ENCODE assay signal across 8 cellular contexts in genomic region chr11:72430743-72431570, GRCh38. TPM values are rescaled to one million over a fixed set of nuclear protein-coding genes. Genes with fewer than 3 reads are reported as not detected.
A peak's percentile ranks its signal among the peaks of the same experiment; 100 is the strongest.
DNase-seq lines count a peak whose midpoint lies in the region; ATAC-seq and TF ChIP-seq lines count a peak whose summit lies in the region.

No MANE protein-coding gene starts in this region.

- H3K36me3 ChIP-seq in WERI-Rb-1 (peaks cover 26% of the 10 kb centered on the region), mesendoderm (ENCODE audit: control insufficient read depth, insufficient read depth, low read length) (peaks cover 4% of the 10 kb centered on the region), tibial nerve (peaks cover 0 to 44% (median 10%) of the 10 kb centered on the region in 3 donors)

- H3K4me3 ChIP-seq in WERI-Rb-1 (ENCODE audit: low read depth, low read length) (no peak overlapping the region), mesendoderm (ENCODE audit: low read length) (no peak overlapping the region), tibial nerve (no peak overlapping the region)

- H4K8ac ChIP-seq in mesendoderm (ENCODE audit: low read depth, low read length): no peak overlapping the region

- H3K27me3 Mint-ChIP-seq in effector memory CD8-positive, alpha-beta T cell: no peaks in the 10 kb centered on the region

- no peak for TF ChIP-seq EP300 in tibial nerve (IDR thresholded peaks at IDR 0.05)

- no peak overlapping the region for H3K23ac ChIP-seq in mesendoderm (ENCODE audit: low read length)

- TF ChIP-seq CTCF in WERI-Rb-1 (IDR thresholded peaks at IDR 0.05; ENCODE audit: low read depth, low read length): peak; percentile 84
- TF ChIP-seq CTCF in tibial nerve (IDR thresholded peaks at IDR 0.05): peak; percentile 53 to 73 (median 61)

- no peak overlapping the region for H2BK5ac ChIP-seq in mesendoderm (ENCODE audit: low read length)

- H2BK15ac ChIP-seq in mesendoderm (replicated peaks; ENCODE audit: low read depth): no peak overlapping the region

- no peak overlapping the region for H2AK5ac ChIP-seq in mesendoderm (ENCODE audit: low read length)

- no peaks in the 10 kb centered on the region for H3K4me1 ChIP-seq in mesendoderm (ENCODE audit: control insufficient read depth, low read depth, low read length)
- H3K4me1 ChIP-seq in tibial nerve: peaks cover 0 to 36% (median 5%) of the 10 kb centered on the region in 4 donors

- peak overlapping the region; percentile 59 to 85 for H3K27ac Mint-ChIP-seq in effector memory CD8-positive, alpha-beta T cell

- no peak overlapping the region; the same call in 1 of the 2 replicates for H3K27ac ChIP-seq in WERI-Rb-1
- H3K27ac ChIP-seq in mesendoderm (ENCODE audit: low read depth, low read length): no peak overlapping the region
- no peak overlapping the region for H3K27ac ChIP-seq in tibial nerve

- H3K4me3 Mint-ChIP-seq in effector memory CD8-positive, alpha-beta T cell: no peak overlapping the region

- H3K18ac ChIP-seq in mesendoderm (ENCODE audit: low read length): no peak overlapping the region

- H3K56ac ChIP-seq in mesendoderm (ENCODE audit: low read length): no peak overlapping the region

- no peak overlapping the region for H4K5ac ChIP-seq in mesendoderm (ENCODE audit: low read length)

- H3K9me3 Mint-ChIP-seq in effector memory CD8-positive, alpha-beta T cell: no peaks in the 10 kb centered on the region

- H3K79me2 ChIP-seq in mesendoderm (ENCODE audit: control insufficient read depth, insufficient read depth, low read length): no peaks in the 10 kb centered on the region

- WGBS in mesendoderm (ENCODE audit: extremely low coverage, insufficient coverage, low lambda C conversion rate): no CpG with 5 or more reads among the region's 6 CpGs
- WGBS in tibial nerve, 2 donors: 36 to 45% methylated on average over 6 of the region's 6 CpGs

- TF ChIP-seq POLR2A in tibial nerve (IDR thresholded peaks at IDR 0.05): no peak

- peaks cover 36% of the 10 kb centered on the region in 2 donors for H3K4me1 Mint-ChIP-seq in effector memory CD8-positive, alpha-beta T cell (ENCODE audit: low read depth in 2 of 2)

- no peak for ATAC-seq in effector memory CD8-positive, alpha-beta T cell (replicated peaks)

- peak; percentile 44 for DNase-seq in A172 (ENCODE audit: low spot score)
- DNase-seq in GF-D8 (lab: John Stamatoyannopoulos, UW): peak; percentile 2
- peak; percentile 50 for DNase-seq in NCI-H1694 treated with DMSO at 0.1 percent for 48 hours (lab: John Stamatoyannopoulos, UW)
- DNase-seq in WERI-Rb-1: peak; percentile 52
- no peak for DNase-seq in effector memory CD8-positive, alpha-beta T cell
- peak; percentile 69 for DNase-seq in mesendoderm
- DNase-seq in tibial nerve (ENCODE audit: low spot score in 2 of 2): no peak
- no peak for DNase-seq in NCI-H524 treated with DMSO at 0.1 percent for 48 hours (lab: John Stamatoyannopoulos, UW)

- peaks cover 9% of the 10 kb centered on the region for H3K36me3 Mint-ChIP-seq in effector memory CD8-positive, alpha-beta T cell (ENCODE audit: insufficient read depth)

- no peak overlapping the region for H3K4ac ChIP-seq in mesendoderm (ENCODE audit: low read depth, low read length)

- no peak overlapping the region for H2BK120ac ChIP-seq in mesendoderm (ENCODE audit: low read depth, low read length)

- H3K9ac ChIP-seq in mesendoderm (ENCODE audit: low read length): no peak overlapping the region

- peaks cover 2% of the 10 kb centered on the region for H3K79me1 ChIP-seq in mesendoderm (ENCODE audit: low read length)

- no peaks in the 10 kb centered on the region for H3K9me3 ChIP-seq in WERI-Rb-1 (ENCODE audit: severe bottlenecking)
- no peaks in the 10 kb centered on the region for H3K9me3 ChIP-seq in tibial nerve

- H3K4me2 ChIP-seq in mesendoderm (ENCODE audit: low read length): no peak overlapping the region

- H3K27me3 ChIP-seq in WERI-Rb-1 (ENCODE audit: insufficient read depth, low read depth, severe bottlenecking) (no peaks in the 10 kb centered on the region), mesendoderm (ENCODE audit: insufficient read depth, low read length, poor library complexity) (no peaks in the 10 kb centered on the region), tibial nerve (no peaks in the 10 kb centered on the region)

RNA-seq across cellular contexts. Expression of gene CLPB, which starts 3.4 kb away (rescaled TPM):
- 41.7 and 48.8 TPM in 2 replicates for total RNA-seq in A172 (2014; rRNA removed; shearing (Covaris generic))
- polyA plus RNA-seq in mesendoderm (2013, experiment 1 of 2): 11.2 TPM
- polyA plus RNA-seq in mesendoderm (2013, experiment 2 of 2): 10.5 TPM
- 10 to 100 TPM; 19.4 to 37.8 (median 27.1) TPM for total RNA-seq in tibial nerve

Comparison
In these comparisons a context has a peak if more than half of its experiments do, and no peak if none do; other contexts are left out.
1. DNase-seq: peak in A172 (single experiment), GF-D8 (single experiment), NCI-H1694 treated with DMSO at 0.1 percent for 48 hours (single experiment), WERI-Rb-1 (single experiment) and mesendoderm (single experiment); none in effector memory CD8-positive, alpha-beta T cell (0 of 3), tibial nerve (0 of 2) and NCI-H524 treated with DMSO at 0.1 percent for 48 hours (single experiment).